Comparison of ENCODE assay signal across 18 cellular contexts in genomic region chr12:71356569-71356968, GRCh38.
DNase-seq lines count a peak whose midpoint lies in the region; ATAC-seq, FAIRE-seq and TF ChIP-seq lines count a peak whose summit lies in the region.
"Had no signal": no experiment of that assay in that cellular context is flagged by ENCODE, and none has a peak within 500 bp of the region (broad histone marks: within the 10 kb centered on the region; RNA-seq: fewer than 3 reads in every experiment).

No MANE protein-coding gene starts in this region.

- TF ChIP-seq CTCF in K562 (IDR thresholded peaks at IDR 0.05 in 2 of 3, conservative IDR thresholded peaks at IDR 0.05 in 1 of 3; ENCODE audit: insufficient read depth in 2 of 3, low read depth in 1 of 3, low read length in 3 of 3) (no peak), GM13976 (IDR thresholded peaks at IDR 0.05; ENCODE audit: borderline replicate concordance, control extremely low read depth, extremely low read depth, insufficient read depth, missing control alignments) (no peak)

- peaks cover 0 to 3% (median 0%) of the 10 kb centered on the region in 3 donors for H3K27me3 Mint-ChIP-seq in immature natural killer cell (ENCODE audit: low read depth in 3 of 3)

- BruUV-seq in K562 (replicated peaks; lab: Mats Ljungman, UMichigan), result no TSS peak

- intact Hi-C loops in K562 (cut with micrococcal nuclease), result no loop called here

- H3K27me3 ChIP-seq in K562 (ENCODE audit: control insufficient read depth in 2 of 2, insufficient read depth in 2 of 2, low read length in 2 of 2) (no peaks in the 10 kb centered on the region), small intestine (ENCODE audit: control insufficient read depth in 2 of 2, insufficient read depth in 2 of 2, low read length in 2 of 2) (no peaks in the 10 kb centered on the region)
- H3K27me3 ChIP-seq: BLaER1 treated with 17β-estradiol and CSF1 and Interleukin-3, amounts not matched to agents 10 nM and 100 nM had no signal

- H3K4me3 Mint-ChIP-seq in immature natural killer cell, result no peak overlapping the region
- H3K4me3 Mint-ChIP-seq: B cell; CD8-positive, alpha-beta T cell; H9 had no signal

- ATAC-seq in K562 (no peak), HG02623 (IDR thresholded peaks at IDR 0.05; ENCODE audit: unreplicated experiment) (no peak)
- ATAC-seq: CD8-positive, alpha-beta T cell had no signal

- no peak for TF ChIP-seq EP300 in K562 (IDR thresholded peaks at IDR 0.05; ENCODE audit: low read length)

- H3K79me2 ChIP-seq in K562 (ENCODE audit: control insufficient read depth, insufficient read depth, low read length), result no peaks in the 10 kb centered on the region

- no peaks in the 10 kb centered on the region for H4K20me1 ChIP-seq in K562 (replicated peaks; ENCODE audit: control insufficient read depth, insufficient read depth, low read length)
- H4K20me1 ChIP-seq: BLaER1 treated with 17β-estradiol and CSF1 and Interleukin-3, amounts not matched to agents 10 nM and 100 nM had no signal

- POLR2A ChIA-PET in K562 (lab: Yijun Ruan, JAX), result interaction anchor here (1.5 kb wide), 1 partner anchor 36 kb away, joined by 3 read pairs; no protein-coding TSS in a partner anchor

- in situ Hi-C loops in K562 (cut with MboI), result no loop called here
- in situ Hi-C loops in GM13976 (cut with MboI; ENCODE audit: low sequenced_read_pairs, unreplicated experiment), result no loop called here

- no peaks in the 10 kb centered on the region for H3K36me3 Mint-ChIP-seq in immature natural killer cell
- H3K36me3 Mint-ChIP-seq: CD8-positive, alpha-beta T cell had no signal

- H3K27ac ChIP-seq in K562 (ENCODE audit: extremely low read depth, low read depth, low read length), result no peak overlapping the region
- no peak overlapping the region for H3K27ac ChIP-seq in small intestine (ENCODE audit: low read depth in 1 of 2, low read length in 1 of 2)
- H3K27ac ChIP-seq: BLaER1 treated with 17β-estradiol and CSF1 and Interleukin-3, amounts not matched to agents 10 nM and 100 nM; HL-60 had no signal

- peaks cover 2 to 20% (median 11%) of the 10 kb centered on the region in 6 donors for H3K9me3 Mint-ChIP-seq in immature natural killer cell

- H3K4me2 ChIP-seq in K562 (ENCODE audit: insufficient read depth, low read length), result no peak overlapping the region

- 0% methylated on average over 1 of the region's 1 CpG for WGBS in K562 (ENCODE audit: insufficient coverage, low coverage, missing lambda C conversion rate)
- WGBS in small intestine, 3 donors, result 0% methylated on average over 1 of the region's 1 CpG

- no peak for TF ChIP-seq RAD21 in K562 (CRISPR knock-in tag; conservative IDR thresholded peaks at IDR 0.05 in 1 of 2, IDR thresholded peaks at IDR 0.05 in 1 of 2)

- peak; percentile 85 for FAIRE-seq in A204.1 (lab: Jason Lieb, UNC)
- FAIRE-seq in K562 (lab: Jason Lieb, UNC), result no peak
- peak; percentile 94 for FAIRE-seq in small intestine (lab: Jason Lieb, UNC)
- FAIRE-seq: H1 had no signal

- H3K4me1 Mint-ChIP-seq in immature natural killer cell, result no peaks in the 10 kb centered on the region
- H3K4me1 Mint-ChIP-seq: B cell, H9 had no signal

- TF ChIP-seq POLR2A in K562 (conservative IDR thresholded peaks at IDR 0.05), result no peak

- CTCF ChIA-PET in K562 (lab: Yijun Ruan, JAX; ENCODE audit: low intra/inter-chr PET ratio), result no interaction called here

- H3K9ac ChIP-seq in K562 (ENCODE audit: insufficient read depth in 1 of 2, low read depth in 2 of 2, low read length in 2 of 2), result no peak overlapping the region
- H3K9ac ChIP-seq: BLaER1 treated with 17β-estradiol and CSF1 and Interleukin-3, amounts not matched to agents 10 nM and 100 nM had no signal

- H3K9me3 ChIP-seq in K562 (replicated peaks; ENCODE audit: control insufficient read depth, insufficient read depth, low read depth, low read length), result 0 out of 2 replicates have a peak, but pooled peaks cover 4% of the 10 kb centered on the region
- no peaks in the 10 kb centered on the region for H3K9me3 ChIP-seq in small intestine (ENCODE audit: control insufficient read depth, low read depth)

- H3K36me3 ChIP-seq in K562 (ENCODE audit: control insufficient read depth, insufficient read depth, low read length) (no peaks in the 10 kb centered on the region), small intestine (ENCODE audit: control insufficient read depth in 2 of 2, insufficient read depth in 2 of 2, low read length in 2 of 2) (no peaks in the 10 kb centered on the region)
- H3K36me3 ChIP-seq: BLaER1 treated with 17β-estradiol and CSF1 and Interleukin-3, amounts not matched to agents 10 nM and 100 nM had no signal

- no peak overlapping the region for H2AFZ ChIP-seq in K562 (ENCODE audit: low read depth, low read length)

- H3K4me3 ChIP-seq in K562 (no peak overlapping the region), small intestine (ENCODE audit: low read depth in 1 of 2, low read length in 2 of 2) (no peak overlapping the region)
- H3K4me3 ChIP-seq: BLaER1 treated with 17β-estradiol and CSF1 and Interleukin-3, amounts not matched to agents 10 nM and 100 nM had no signal

- no peaks in the 10 kb centered on the region for H3K9me1 ChIP-seq in K562 (ENCODE audit: control insufficient read depth, insufficient read depth, low read length)

- H3K4me1 ChIP-seq in K562 (replicated peaks in 1 of 2; ENCODE audit: control insufficient read depth in 2 of 2, insufficient read depth in 2 of 2, low read length in 2 of 2) (no peaks in the 10 kb centered on the region), small intestine (ENCODE audit: control insufficient read depth in 2 of 2, insufficient read depth in 1 of 2, low read depth in 1 of 2, low read length in 1 of 2) (no peaks in the 10 kb centered on the region)

- no peak overlapping the region for H3K27ac Mint-ChIP-seq in immature natural killer cell
- H3K27ac Mint-ChIP-seq: B cell; CD8-positive, alpha-beta T cell; H9 had no signal

- DNase-seq in OCI-M1 (lab: John Stamatoyannopoulos, UW) (peak; percentile 28), K562 (ENCODE audit: extremely low read depth in 1 of 4, low spot score in 3 of 4) (no peak), small intestine (no peak), immature natural killer cell (no peak), GM13976 (ENCODE audit: low spot score) (no peak)
- DNase-seq: 8988T; Calu3; CD8-positive, alpha-beta T cell; DMS79 treated with DMSO at 0.1 percent for 48 hours; GF-D8; H9; IMR-90 had no signal

TF ChIP-seq in K562, 482 proteins besides CTCF, POLR2A, EP300 and RAD21 (continues in another document):
- TF ChIP-seq MTA3 (IDR thresholded peaks at IDR 0.05; ENCODE audit: borderline replicate concordance) (no peak), HMBOX1 (IDR thresholded peaks at IDR 0.05) (no peak), ZNF324 (CRISPR knock-in tag; IDR thresholded peaks at IDR 0.05) (no peak), POLR2H (tag; IDR thresholded peaks at IDR 0.05; ENCODE audit: low read depth) (no peak), GATAD2A (IDR thresholded peaks at IDR 0.05) (no peak), PCBP1 (IDR thresholded peaks at IDR 0.05; ENCODE audit: low read depth, low read length, poor library complexity, severe bottlenecking) (no peak), NONO (IDR thresholded peaks at IDR 0.05; ENCODE audit: low read depth in 2 of 2, low read length in 1 of 2) (no peak), MAFK (IDR thresholded peaks at IDR 0.05; ENCODE audit: low read length) (peak; percentile 19; the same call in 1 of the 2 replicates), ZNF316 (IDR thresholded peaks at IDR 0.05) (peak; percentile 69), ATF1 (CRISPR knock-in tag; IDR thresholded peaks at IDR 0.05) (no peak), ATF1 (tag; IDR thresholded peaks at IDR 0.05) (no peak), ZNF511 (CRISPR knock-in tag; IDR thresholded peaks at IDR 0.05) (no peak), TRIM25 (IDR thresholded peaks at IDR 0.05; ENCODE audit: borderline replicate concordance) (no peak), ZNF79 (CRISPR knock-in tag; IDR thresholded peaks at IDR 0.05; ENCODE audit: low read depth) (no peak), FOS (IDR thresholded peaks at IDR 0.05; ENCODE audit: extremely low read depth, insufficient read length) (no peak), NFE2 (IDR thresholded peaks at IDR 0.05; ENCODE audit: low read depth) (peak; percentile 66)
